ENCODE assay signal across 16 cellular contexts in the genomic region with DNA sequence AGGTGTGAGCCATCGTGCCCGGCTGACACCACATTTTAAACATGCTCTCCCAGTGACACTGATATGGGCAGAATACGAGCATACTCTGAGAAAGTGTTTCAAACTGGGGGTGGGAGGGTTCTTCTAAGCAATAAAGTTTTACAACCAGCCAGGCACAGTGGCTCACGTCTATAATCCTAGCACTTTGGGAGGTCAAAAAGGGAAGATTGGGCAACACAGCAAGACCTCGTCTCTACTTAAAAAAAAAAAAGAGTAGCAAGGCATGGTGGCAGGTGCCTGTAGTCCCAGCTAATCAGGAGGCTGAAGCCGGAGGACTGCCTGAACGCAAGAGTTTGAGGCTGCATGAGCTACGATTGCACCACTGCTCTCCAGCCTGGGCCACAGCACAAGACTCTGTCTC. TPM values are rescaled to one million over a fixed set of nuclear protein-coding genes. Genes with fewer than 3 reads are reported as not detected.
A peak's percentile ranks its signal among the peaks of the same experiment; 100 is the strongest.
DNase-seq lines count a peak whose midpoint lies in the region; ATAC-seq and TF ChIP-seq lines count a peak whose summit lies in the region.
"Had no signal": no experiment of that assay in that cellular context is flagged by ENCODE, and none has a peak within 500 bp of the region (broad histone marks: within the 10 kb centered on the region; RNA-seq: fewer than 3 reads in every experiment).

No MANE protein-coding gene starts in this region.

- no peaks in the 10 kb centered on the region for H3K27me3 Mint-ChIP-seq in naive thymus-derived CD8-positive, alpha-beta T cell

- ATAC-seq in DND-41 (ENCODE audit: insufficient read depth, low read depth) (no peak), HG03469 (IDR thresholded peaks at IDR 0.05; ENCODE audit: unreplicated experiment) (no peak)
- ATAC-seq in activated naive CD4-positive, alpha-beta T cell treated with anti-CD3 and anti-CD28 coated beads, Interleukin-2, amount 50 U/mL, for 72 hours: no peak
- ATAC-seq in naive thymus-derived CD8-positive, alpha-beta T cell: no peak
- ATAC-seq: left lung had no signal

- peaks cover 84% of the 10 kb centered on the region for H3K79me2 ChIP-seq in DND-41 (ENCODE audit: insufficient read depth, low read length)

- peak; percentile 16 for DNase-seq in SIG-M5 treated with dmso at 0.1 percent for 504 hours (lab: John Stamatoyannopoulos, UW; ENCODE audit: unreplicated experiment)
- DNase-seq in SIG-M5 (lab: John Stamatoyannopoulos, UW): no peak
- DNase-seq in DND-41: no peak
- DNase-seq in activated naive CD4-positive, alpha-beta T cell treated with anti-CD3 and anti-CD28 coated beads, Interleukin-2, amount 50 U/mL, for 72 hours (ENCODE audit: low spot score in 2 of 2): no peak
- no peak for DNase-seq in naive thymus-derived CD8-positive, alpha-beta T cell
- DNase-seq in A172 (ENCODE audit: low spot score): no peak
- no peak for DNase-seq in RKO (ENCODE audit: low spot score)
- DNase-seq: 8988T, amniotic stem cell, esophagus squamous epithelium, H7, hypothalamus, left lung, NCI-H187, NCI-H526 had no signal

- peaks cover 36% of the 10 kb centered on the region for H3K4me1 ChIP-seq in DND-41 (ENCODE audit: insufficient read depth, low read length)

- peaks cover 0 to 5% of the 10 kb centered on the region in 2 donors for H3K9me3 Mint-ChIP-seq in activated naive CD4-positive, alpha-beta T cell treated with anti-CD3 and anti-CD28 coated beads, Interleukin-2, amount 50 U/mL, for 72 hours
- no peaks in the 10 kb centered on the region for H3K9me3 Mint-ChIP-seq in naive thymus-derived CD8-positive, alpha-beta T cell

- H3K4me3 ChIP-seq in DND-41 (ENCODE audit: low read depth in 1 of 2, low read length in 2 of 2): no peak overlapping the region

- H3K27me3 ChIP-seq in DND-41 (ENCODE audit: insufficient read depth, low read length, poor library complexity): no peaks in the 10 kb centered on the region
- H3K27me3 ChIP-seq: esophagus squamous epithelium, left lung had no signal

- peaks cover 17 to 54% (median 45%) of the 10 kb centered on the region in 4 donors for H3K4me1 Mint-ChIP-seq in naive thymus-derived CD8-positive, alpha-beta T cell

- no peaks in the 10 kb centered on the region for H3K9me3 ChIP-seq in DND-41 (ENCODE audit: insufficient read depth, low read length, severe bottlenecking)
- H3K9me3 ChIP-seq: esophagus squamous epithelium, left lung had no signal

- peak overlapping the region; percentile 85; the same call in 1 of the 2 replicates for H3K4me2 ChIP-seq in DND-41 (ENCODE audit: insufficient read depth, low read length)

- peak overlapping the region; percentile 40 to 92 for H3K27ac Mint-ChIP-seq in activated naive CD4-positive, alpha-beta T cell treated with anti-CD3 and anti-CD28 coated beads, Interleukin-2, amount 50 U/mL, for 72 hours
- peak overlapping the region in 9 of 10 donors; percentile 9 to 90 (median 69) for H3K27ac Mint-ChIP-seq in naive thymus-derived CD8-positive, alpha-beta T cell

- no peak for TF ChIP-seq CTCF in DND-41 (IDR thresholded peaks at IDR 0.05; ENCODE audit: borderline replicate concordance, extremely low read depth, low read length, poor library complexity, severe bottlenecking)

- H3K36me3 ChIP-seq in DND-41 (ENCODE audit: insufficient read depth, low read length): peaks cover 45% of the 10 kb centered on the region

- 0 out of 2 replicates have a peak overlapping the region, but pooled peaks have one; percentile 2 for H3K9ac ChIP-seq in DND-41 (ENCODE audit: low read depth, low read length)

- peak overlapping the region in 9 of 10 donors; percentile 21 to 95 (median 45) for H3K4me3 Mint-ChIP-seq in naive thymus-derived CD8-positive, alpha-beta T cell

- H3K27ac ChIP-seq in DND-41 (ENCODE audit: low read length): no peak overlapping the region
- H3K27ac ChIP-seq: esophagus squamous epithelium, left lung had no signal

- H2AFZ ChIP-seq in DND-41 (ENCODE audit: low read depth, low read length): no peak overlapping the region

- peaks cover 21% of the 10 kb centered on the region for H4K20me1 ChIP-seq in DND-41 (ENCODE audit: insufficient read depth, low read length)

- POLR2A ChIA-PET in naive thymus-derived CD8-positive, alpha-beta T cell (lab: Charles Lee): interaction anchor here (0.7 to 19.9 kb wide), 11 partner anchors 9 to 237 kb away, joined by 3 to 541 read pairs (median 8); partner anchors contain the start of genes B3GAT3, C11orf98, CSKMT and EEF1G

- H3K36me3 Mint-ChIP-seq in activated naive CD4-positive, alpha-beta T cell treated with anti-CD3 and anti-CD28 coated beads, Interleukin-2, amount 50 U/mL, for 72 hours: peaks cover 18 to 25% of the 10 kb centered on the region in 2 donors
- H3K36me3 Mint-ChIP-seq in naive thymus-derived CD8-positive, alpha-beta T cell: peaks cover 0 to 32% (median 0%) of the 10 kb centered on the region in 3 donors

RNA-seq across cellular contexts. Expression of gene GANAB, which starts 2.2 kb away (rescaled TPM):
- 100 to 1,000 TPM; 187 to 241 TPM for total RNA-seq in activated naive CD4-positive, alpha-beta T cell treated with anti-CD3 and anti-CD28 coated beads, Interleukin-2, amount 50 U/mL, for 72 hours
- 100 to 1,000 TPM; 326 to 327 TPM for total RNA-seq in naive thymus-derived CD8-positive, alpha-beta T cell
- 100 to 1,000 TPM; 171 to 197 (median 174) TPM for polyA plus RNA-seq in naive thymus-derived CD8-positive, alpha-beta T cell
- 184 and 257 TPM in 2 replicates for total RNA-seq in A172 (2014; rRNA removed; shearing (Covaris generic))

RNA-seq across cellular contexts. Expression of gene INTS5, which starts 8.9 kb away (rescaled TPM):
- total RNA-seq in activated naive CD4-positive, alpha-beta T cell treated with anti-CD3 and anti-CD28 coated beads, Interleukin-2, amount 50 U/mL, for 72 hours: 10 to 100 TPM; 11.8 to 32.5 TPM
- 10 to 100 TPM; 25.8 to 27.4 TPM for total RNA-seq in naive thymus-derived CD8-positive, alpha-beta T cell
- polyA plus RNA-seq in naive thymus-derived CD8-positive, alpha-beta T cell: 10 to 100 TPM; 27.7 to 58.3 (median 45.6) TPM
- total RNA-seq in A172 (2014; rRNA removed; shearing (Covaris generic)): 25.6 and 25.9 TPM in 2 replicates

RNA-seq across cellular contexts. Expression of gene C11orf98, which starts 20.8 kb away (rescaled TPM):
- total RNA-seq in activated naive CD4-positive, alpha-beta T cell treated with anti-CD3 and anti-CD28 coated beads, Interleukin-2, amount 50 U/mL, for 72 hours: 100 to 1,000 TPM in 1 of 2 donors, 10 to 100 TPM in 1; 62.0 to 103 TPM
- total RNA-seq in naive thymus-derived CD8-positive, alpha-beta T cell: 10 to 100 TPM; 51.8 to 58.0 TPM
- 100 to 1,000 TPM in 2 of 3 donors, 10 to 100 TPM in 1; 99.9 to 149 (median 117) TPM for polyA plus RNA-seq in naive thymus-derived CD8-positive, alpha-beta T cell
- 100 and 104 TPM in 2 replicates for total RNA-seq in A172 (2014; rRNA removed; shearing (Covaris generic))

RNA-seq across cellular contexts. Expression of gene CSKMT, which starts 20.9 kb away (rescaled TPM):
- total RNA-seq in activated naive CD4-positive, alpha-beta T cell treated with anti-CD3 and anti-CD28 coated beads, Interleukin-2, amount 50 U/mL, for 72 hours: 10 to 100 TPM; 20.7 to 34.4 TPM
- 10 to 100 TPM; 43.6 to 45.0 TPM for total RNA-seq in naive thymus-derived CD8-positive, alpha-beta T cell
- 1 to 10 TPM; 1.8 to 3.7 (median 3.4) TPM for polyA plus RNA-seq in naive thymus-derived CD8-positive, alpha-beta T cell
- total RNA-seq in A172 (2014; rRNA removed; shearing (Covaris generic)): 3.0 and 8.7 TPM in 2 replicates

RNA-seq across cellular contexts. Expression of gene B3GAT3, which starts 22.4 kb away (rescaled TPM):
- total RNA-seq in activated naive CD4-positive, alpha-beta T cell treated with anti-CD3 and anti-CD28 coated beads, Interleukin-2, amount 50 U/mL, for 72 hours: 10 to 100 TPM; 69.6 to 79.5 TPM
- total RNA-seq in naive thymus-derived CD8-positive, alpha-beta T cell: 10 to 100 TPM; 79.8 to 83.8 TPM
- polyA plus RNA-seq in naive thymus-derived CD8-positive, alpha-beta T cell: 10 to 100 TPM; 35.6 to 51.3 (median 40.3) TPM
- 58.9 and 67.7 TPM in 2 replicates for total RNA-seq in A172 (2014; rRNA removed; shearing (Covaris generic))
